Comparison of ENCODE assay signal across 16 cellular contexts in the genomic region with DNA sequence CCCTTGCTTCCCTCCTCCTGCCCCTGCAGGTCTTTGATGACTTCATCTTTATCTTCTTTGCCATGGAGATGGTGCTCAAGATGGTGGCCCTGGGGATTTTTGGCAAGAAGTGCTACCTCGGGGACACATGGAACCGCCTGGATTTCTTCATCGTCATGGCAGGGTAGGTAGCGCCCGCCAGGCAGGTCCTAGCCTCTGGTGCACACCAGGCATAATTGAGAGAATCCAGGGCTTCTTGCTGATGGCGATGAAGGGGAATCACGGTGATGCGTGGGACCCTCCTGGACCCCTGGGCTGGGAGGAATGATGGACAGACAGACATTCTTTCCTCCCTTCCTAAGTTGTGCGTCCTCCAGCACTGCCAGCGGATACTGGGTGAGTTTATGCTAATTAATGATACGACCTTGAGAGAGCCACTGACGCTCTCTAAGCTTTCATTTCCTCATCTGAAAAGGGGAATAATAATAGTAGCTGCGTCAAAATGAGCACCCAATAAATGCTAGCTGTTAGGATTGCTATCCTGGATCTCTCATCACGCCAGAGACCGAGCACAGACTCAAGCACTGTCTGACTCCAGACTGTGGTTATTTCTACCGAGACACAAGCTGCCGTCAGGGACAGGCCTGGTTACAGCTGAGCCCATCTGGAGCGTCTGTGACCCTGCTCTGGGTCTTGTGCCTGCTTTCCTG. TPM values are rescaled to one million over a fixed set of nuclear protein-coding genes. Genes with fewer than 3 reads are reported as not detected.
"Had no signal": no experiment of that assay in that cellular context is flagged by ENCODE, and none has a peak within 500 bp of the region (broad histone marks: within the 10 kb centered on the region; RNA-seq: fewer than 3 reads in every experiment).

No MANE protein-coding gene starts in this region.

- H3K27ac Mint-ChIP-seq: activated CD8-positive, alpha-beta memory T cell treated with anti-CD3 and anti-CD28 coated beads, Interleukin-2, amount 10 ng/mL, durations not matched to agents 7 days and 5 days had no signal

- DNase-seq: activated CD8-positive, alpha-beta memory T cell treated with anti-CD3 and anti-CD28 coated beads, Interleukin-2, amount 10 ng/mL, durations not matched to agents 7 days and 5 days; activated T-cell treated with anti-CD3 and anti-CD28 coated beads, Interleukin-2, amount 50 U/mL, for 1 hour; caudate nucleus; colonic mucosa; naive thymus-derived CD4-positive, alpha-beta T cell; stimulated activated CD4-positive, alpha-beta T cell treated with anti-CD3 and anti-CD28 coated beads, Interleukin-4, amount 100 ng/mL, for 1 hour; stimulated activated naive CD8-positive, alpha-beta T cell treated with anti-CD3 and anti-CD28 coated beads, Interleukin-15, Interleukin-2, amounts not matched to agents 100 U/mL and 50 U/mL, for 24 hours; transverse colon had no signal

- H3K4me3 ChIP-seq: colonic mucosa, hepatocyte, transverse colon, vagina had no signal

- H3K4me3 Mint-ChIP-seq: activated CD8-positive, alpha-beta memory T cell treated with anti-CD3 and anti-CD28 coated beads, Interleukin-2, amount 10 ng/mL, durations not matched to agents 7 days and 5 days had no signal

- H3K27ac ChIP-seq: colonic mucosa, hepatocyte, transverse colon, vagina had no signal

- H3K9me3 ChIP-seq: colonic mucosa, vagina had no signal

- ATAC-seq: activated CD4-positive, CD25-positive, alpha-beta regulatory T cell treated with anti-CD3 and anti-CD28 coated beads, Interleukin-2, amount 50 U/mL, for 24 hours; activated CD8-positive, alpha-beta memory T cell treated with anti-CD3 and anti-CD28 coated beads, Interleukin-2, amount 10 ng/mL, durations not matched to agents 7 days and 5 days; activated naive CD4-positive, alpha-beta T cell treated with anti-CD3 and anti-CD28 coated beads, Interleukin-2, amount 50 U/mL, for 72 hours; left lobe of liver; naive thymus-derived CD4-positive, alpha-beta T cell; stimulated activated naive CD8-positive, alpha-beta T cell treated with anti-CD3 and anti-CD28 coated beads, Interleukin-15, Interleukin-2, amounts not matched to agents 100 U/mL and 50 U/mL, for 24 hours had no signal

- H3K36me3 ChIP-seq: colonic mucosa, transverse colon, vagina had no signal

- H3K27me3 ChIP-seq: vagina had no signal

RNA-seq across cellular contexts. Expression of a gene that starts 30.1 kb away (rescaled TPM):
- total RNA-seq: lung microvascular endothelial cell, skeletal muscle tissue had no signal
- polyA plus RNA-seq: keratinocyte had no signal
